ENCODE assay signal across 8 cellular contexts in genomic region chr7:37916017-37916672, GRCh38. TPM values are rescaled to one million over a fixed set of nuclear protein-coding genes. Genes with fewer than 3 reads are reported as not detected.
DNase-seq lines count a peak whose midpoint lies in the region; ATAC-seq, FAIRE-seq and TF ChIP-seq lines count a peak whose summit lies in the region.

No MANE protein-coding gene starts in this region.

- peak; percentile 7; the same call in 2 of the 3 replicates for ATAC-seq in GM12878
- ATAC-seq in lower lobe of right lung: peak; percentile 43 to 51
- no peak for ATAC-seq in GM18858 (IDR thresholded peaks at IDR 0.05; ENCODE audit: unreplicated experiment)

- TF ChIP-seq POLR2A in GM12878 (IDR thresholded peaks at IDR 0.05; ENCODE audit: low read depth, low read length): no peak

- SMC1A ChIA-PET in GM12878 (lab: Charles Lee; ENCODE audit: uncharacterized antibody, unreplicated experiment): interaction anchor here (0.6 to 8.5 kb wide), 20 partner anchors 12 to 395 kb away, joined by 3 to 98 read pairs (median 4); no protein-coding TSS in a partner anchor

- H3K4me1 ChIP-seq in GM12878 (ENCODE audit: control insufficient read depth, insufficient read depth, low read length) (peaks cover 8% of the 10 kb centered on the region), lower lobe of right lung (peaks cover 27% of the 10 kb centered on the region), urinary bladder (ENCODE audit: insufficient read depth) (peaks cover 1% of the 10 kb centered on the region)

- no peaks in the 10 kb centered on the region for H4K20me1 ChIP-seq in GM12878 (ENCODE audit: control insufficient read depth, insufficient read depth)

- no peak for TF ChIP-seq RAD21 in GM12878 (IDR thresholded peaks at IDR 0.05; ENCODE audit: insufficient read depth, low read depth, low read length)

- H3K9me3 ChIP-seq in GM12878 (replicated peaks; ENCODE audit: control insufficient read depth, insufficient read depth, low read length) (no peaks in the 10 kb centered on the region), lower lobe of right lung (no peaks in the 10 kb centered on the region)

- RAD21 ChIA-PET in GM12878 (lab: Charles Lee; ENCODE audit: unreplicated experiment): interaction anchor here (1.0 to 4.4 kb wide), 14 partner anchors 8 to 452 kb away, joined by 3 to 24 read pairs (median 12); no protein-coding TSS in a partner anchor

- no peaks in the 10 kb centered on the region for H3K79me2 ChIP-seq in GM12878 (ENCODE audit: control insufficient read depth, insufficient read depth, low read length)

- H3K27me3 ChIP-seq in GM12878 (replicated peaks in 1 of 2; ENCODE audit: control insufficient read depth in 2 of 2, insufficient read depth in 2 of 2, low read length in 1 of 2) (peaks cover 0 to 4% of the 10 kb centered on the region in 2 experiments; a peak in 2 of 4 replicates), lower lobe of right lung (ENCODE audit: low read depth) (peaks cover 11% of the 10 kb centered on the region)

- DNase-seq in stimulated activated CD4-positive, alpha-beta T cell treated with anti-CD3 and anti-CD28 coated beads, Interleukin-15, amount 100 ng/mL, for 24 hours: peak; percentile 7
- no peak for DNase-seq in stimulated activated CD4-positive, alpha-beta T cell treated with anti-CD3 and anti-CD28 coated beads, Interleukin-4, amount 100 ng/mL, for 4 hours
- DNase-seq in GM12878 (ENCODE audit: low read depth, low spot score) (no peak), lower lobe of right lung (peak; percentile 48), dedifferentiated amniotic fluid mesenchymal stem cell (ENCODE audit: extremely low spot score) (no peak)
- no peak for DNase-seq in central memory CD4-positive, alpha-beta T cell

- H3K4me3 ChIP-seq in GM12878: peak overlapping the region; percentile 48
- peak overlapping the region; percentile 60 for H3K4me3 ChIP-seq in lower lobe of right lung
- peak overlapping the region; percentile 26 for H3K4me3 ChIP-seq in urinary bladder (ENCODE audit: low read depth, low read length)

- TF ChIP-seq CTCF in GM12878 (IDR thresholded peaks at IDR 0.05 in 2 of 3, conservative IDR thresholded peaks at IDR 0.05 in 1 of 3; ENCODE audit: control insufficient read depth in 2 of 3, extremely low read depth in 1 of 3, insufficient read depth in 1 of 3, low read depth in 3 of 3, low read length in 3 of 3): no peak
- no peak for TF ChIP-seq CTCF in lower lobe of right lung (IDR thresholded peaks at IDR 0.05)

- peak overlapping the region; percentile 23 for H2AFZ ChIP-seq in GM12878 (ENCODE audit: control insufficient read depth, low read depth, low read length)

- H3K9ac ChIP-seq in GM12878 (ENCODE audit: control insufficient read depth, insufficient read depth, low read length): no peak overlapping the region

- in situ Hi-C loops in GM12878 (cut with MboI): no loop called here

- intact Hi-C loops in GM12878 (cut with micrococcal nuclease; ENCODE audit: unreplicated experiment): loop anchor here (5.0 kb wide), 3 partner anchors 106 to 306 kb away; no protein-coding TSS in a partner anchor
- intact Hi-C loops in lower lobe of right lung (cut with DNase I): no loop called here

- CTCF ChIA-PET in GM12878 (lab: Yijun Ruan, JAX): interaction anchor here (0.6 to 7.5 kb wide), 38 partner anchors 7 to 453 kb away, joined by 3 to 108 read pairs (median 8); no protein-coding TSS in a partner anchor

- H3K36me3 ChIP-seq in GM12878 (ENCODE audit: control insufficient read depth in 2 of 2, insufficient read depth in 2 of 2, low read length in 1 of 2) (no peaks in the 10 kb centered on the region), lower lobe of right lung (no peaks in the 10 kb centered on the region), urinary bladder (ENCODE audit: insufficient read depth) (no peaks in the 10 kb centered on the region)

- 15% methylated on average over 57 of the region's 57 CpGs for WGBS in GM12878 (ENCODE audit: insufficient coverage, insufficient replicate concordance, low lambda C conversion rate, missing lambda C conversion rate)
- 5% methylated on average over 57 of the region's 57 CpGs for WGBS in urinary bladder

- H3K4me2 ChIP-seq in GM12878 (ENCODE audit: control insufficient read depth, insufficient read depth): peak overlapping the region; percentile 51

- TF ChIP-seq EP300 in GM12878 (IDR thresholded peaks at IDR 0.05; ENCODE audit: borderline replicate concordance in 1 of 2, control insufficient read depth in 1 of 2, low read depth in 2 of 2, low read length in 2 of 2): no peak

- no peak for FAIRE-seq in GM12878 (lab: Jason Lieb, UNC)

- BruUV-seq in GM12878 (replicated peaks; lab: Mats Ljungman, UMichigan): no TSS peak

- POLR2A ChIA-PET in GM12878 (lab: Charles Lee): interaction anchor here (1.9 to 3.2 kb wide), 3 partner anchors 25 to 32 kb away, joined by 4 to 17 read pairs (median 11); no protein-coding TSS in a partner anchor

- H3K27ac ChIP-seq in GM12878 (ENCODE audit: control insufficient read depth, insufficient read depth): no peak overlapping the region
- peak overlapping the region; percentile 71 for H3K27ac ChIP-seq in lower lobe of right lung
- no peak overlapping the region for H3K27ac ChIP-seq in urinary bladder (ENCODE audit: low read depth)

TF ChIP-seq in GM12878, 131 proteins besides CTCF, POLR2A, EP300 and RAD21 (continues in another document):
- no peak for TF ChIP-seq TAF1 (IDR thresholded peaks at IDR 0.05; ENCODE audit: borderline replicate concordance, low read depth, low read length)
- TF ChIP-seq, protein P1, sequence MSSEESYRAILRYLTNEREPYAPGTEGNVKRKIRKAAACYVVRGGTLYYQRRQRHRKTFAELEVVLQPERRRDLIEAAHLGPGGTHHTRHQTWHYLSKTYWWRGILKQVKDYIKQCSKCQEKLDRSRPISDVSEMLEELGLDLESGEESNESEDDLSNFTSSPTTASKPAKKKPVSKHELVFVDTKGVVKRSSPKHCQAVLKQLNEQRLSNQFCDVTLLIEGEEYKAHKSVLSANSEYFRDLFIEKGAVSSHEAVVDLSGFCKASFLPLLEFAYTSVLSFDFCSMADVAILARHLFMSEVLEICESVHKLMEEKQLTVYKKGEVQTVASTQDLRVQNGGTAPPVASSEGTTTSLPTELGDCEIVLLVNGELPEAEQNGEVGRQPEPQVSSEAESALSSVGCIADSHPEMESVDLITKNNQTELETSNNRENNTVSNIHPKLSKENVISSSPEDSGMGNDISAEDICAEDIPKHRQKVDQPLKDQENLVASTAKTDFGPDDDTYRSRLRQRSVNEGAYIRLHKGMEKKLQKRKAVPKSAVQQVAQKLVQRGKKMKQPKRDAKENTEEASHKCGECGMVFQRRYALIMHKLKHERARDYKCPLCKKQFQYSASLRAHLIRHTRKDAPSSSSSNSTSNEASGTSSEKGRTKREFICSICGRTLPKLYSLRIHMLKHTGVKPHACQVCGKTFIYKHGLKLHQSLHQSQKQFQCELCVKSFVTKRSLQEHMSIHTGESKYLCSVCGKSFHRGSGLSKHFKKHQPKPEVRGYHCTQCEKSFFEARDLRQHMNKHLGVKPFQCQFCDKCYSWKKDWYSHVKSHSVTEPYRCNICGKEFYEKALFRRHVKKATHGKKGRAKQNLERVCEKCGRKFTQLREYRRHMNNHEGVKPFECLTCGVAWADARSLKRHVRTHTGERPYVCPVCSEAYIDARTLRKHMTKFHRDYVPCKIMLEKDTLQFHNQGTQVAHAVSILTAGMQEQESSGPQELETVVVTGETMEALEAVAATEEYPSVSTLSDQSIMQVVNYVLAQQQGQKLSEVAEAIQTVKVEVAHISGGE (CRISPR knock-in tag; IDR thresholded peaks at IDR 0.05): no peak

RNA-seq across cellular contexts. Expression of gene SFRP4, which starts 0.5 kb away (rescaled TPM):
- not detected in 2 replicates for total RNA-seq in GM12878 (2013; cell fraction: nucleolus; rRNA removed)
- total RNA-seq in GM12878 (2014; rRNA removed) (not detected in 2 replicates), GM12878 (2014; rRNA removed; fragmentation: Illumina TruSeq; extraction: Trizol) (not detected in 2 replicates), GM12878 (2021) (0.24 TPM in 1 of 2 replicates, not detected in the other), lower lobe of right lung (4.8 TPM), urinary bladder (11.2 TPM)
- polyA plus RNA-seq in GM12878 (2011; ENCODE audit: low read depth): not detected
- polyA plus RNA-seq in GM12878 (2011; rRNA removed) (0.14 and 0.20 TPM in 2 replicates), GM12878 (2014; fragmentation: Illumina TruSeq; extraction: Trizol) (not detected in 2 replicates), GM12878 (2014; fragmentation: Nextera tagmentation; extraction: Ambion mirVana) (under 1 TPM in 1 of 2 experiments, not detected in 1; 0.02 TPM), GM12878 (2014; rRNA removed) (0.03 and 0.15 TPM in 2 replicates), GM12878 (2016; fragmentation: Nextera tagmentation; extraction: Ambion mirVana) (not detected), urinary bladder (2.2 TPM)
- 0.06 and 0.08 TPM in 2 replicates for polyA plus RNA-seq in GM12878 (2011; cell fraction: cytosol; rRNA removed)
- polyA plus RNA-seq in GM12878 (2011; cell fraction: nucleus; rRNA removed): 0.07 and 0.13 TPM in 2 replicates
- 0.04 and 0.08 TPM in 2 replicates for polyA plus RNA-seq in GM12878 (2012)
- polyA minus RNA-seq in GM12878 (2011; rRNA and poly(A)+ RNA removed): 0.10 and 0.29 TPM in 2 replicates
- not detected in 2 replicates for polyA minus RNA-seq in GM12878 (2011; cell fraction: cytosol; rRNA and poly(A)+ RNA removed)
- polyA minus RNA-seq in GM12878 (2011; cell fraction: nucleus; rRNA and poly(A)+ RNA removed): 0.24 TPM in 1 of 2 replicates, not detected in the other

RNA-seq across cellular contexts. Expression of gene EPDR1, which starts 4.3 kb away (rescaled TPM):
- total RNA-seq in GM12878 (2013; cell fraction: nucleolus; rRNA removed): 5.9 and 7.4 TPM in 2 replicates
- total RNA-seq in GM12878 (2014; rRNA removed) (4.2 and 5.5 TPM in 2 replicates), GM12878 (2014; rRNA removed; fragmentation: Illumina TruSeq; extraction: Trizol) (2.9 and 3.1 TPM in 2 replicates), GM12878 (2021) (4.5 and 5.5 TPM in 2 replicates), lower lobe of right lung (66.0 TPM), urinary bladder (12.3 TPM)
- polyA plus RNA-seq in GM12878 (2011; ENCODE audit: low read depth): 1.1 TPM
- polyA plus RNA-seq in GM12878 (2011; rRNA removed) (18.8 and 21.4 TPM in 2 replicates), GM12878 (2014; fragmentation: Illumina TruSeq; extraction: Trizol) (3.6 and 4.4 TPM in 2 replicates), GM12878 (2014; fragmentation: Nextera tagmentation; extraction: Ambion mirVana) (1 to 10 TPM; 1.2 to 2.2 TPM), GM12878 (2014; rRNA removed) (4.2 and 4.9 TPM in 2 replicates), GM12878 (2016; fragmentation: Nextera tagmentation; extraction: Ambion mirVana) (1 to 10 TPM; 5.4 to 6.7 TPM), urinary bladder (9.8 TPM)
- 15.4 and 15.9 TPM in 2 replicates for polyA plus RNA-seq in GM12878 (2011; cell fraction: cytosol; rRNA removed)
- polyA plus RNA-seq in GM12878 (2011; cell fraction: nucleus; rRNA removed): 8.1 and 8.7 TPM in 2 replicates
- 0.95 and 3.3 TPM in 2 replicates for polyA plus RNA-seq in GM12878 (2012)
- polyA minus RNA-seq in GM12878 (2011; rRNA and poly(A)+ RNA removed): 9.5 and 10.3 TPM in 2 replicates
- polyA minus RNA-seq in GM12878 (2011; cell fraction: cytosol; rRNA and poly(A)+ RNA removed): 5.5 and 7.6 TPM in 2 replicates
- 11.5 and 17.2 TPM in 2 replicates for polyA minus RNA-seq in GM12878 (2011; cell fraction: nucleus; rRNA and poly(A)+ RNA removed)

Comparison
In these comparisons a context has a peak if more than half of its experiments do, and no peak if none do; other contexts are left out.
1. DNase-seq: peak in stimulated activated CD4-positive, alpha-beta T cell treated with anti-CD3 and anti-CD28 coated beads, Interleukin-15, amount 100 ng/mL, for 24 hours (single experiment) and lower lobe of right lung (single experiment); none in stimulated activated CD4-positive, alpha-beta T cell treated with anti-CD3 and anti-CD28 coated beads, Interleukin-4, amount 100 ng/mL, for 4 hours (0 of 2), GM12878 (single experiment), central memory CD4-positive, alpha-beta T cell (single experiment) and dedifferentiated amniotic fluid mesenchymal stem cell (single experiment).
2. Peak in every context shown above with its lines, with median percentiles within 50 percentile points of each other: H3K4me3 ChIP-seq.